ENCODE assay signal across 8 cellular contexts in the genomic region with DNA sequence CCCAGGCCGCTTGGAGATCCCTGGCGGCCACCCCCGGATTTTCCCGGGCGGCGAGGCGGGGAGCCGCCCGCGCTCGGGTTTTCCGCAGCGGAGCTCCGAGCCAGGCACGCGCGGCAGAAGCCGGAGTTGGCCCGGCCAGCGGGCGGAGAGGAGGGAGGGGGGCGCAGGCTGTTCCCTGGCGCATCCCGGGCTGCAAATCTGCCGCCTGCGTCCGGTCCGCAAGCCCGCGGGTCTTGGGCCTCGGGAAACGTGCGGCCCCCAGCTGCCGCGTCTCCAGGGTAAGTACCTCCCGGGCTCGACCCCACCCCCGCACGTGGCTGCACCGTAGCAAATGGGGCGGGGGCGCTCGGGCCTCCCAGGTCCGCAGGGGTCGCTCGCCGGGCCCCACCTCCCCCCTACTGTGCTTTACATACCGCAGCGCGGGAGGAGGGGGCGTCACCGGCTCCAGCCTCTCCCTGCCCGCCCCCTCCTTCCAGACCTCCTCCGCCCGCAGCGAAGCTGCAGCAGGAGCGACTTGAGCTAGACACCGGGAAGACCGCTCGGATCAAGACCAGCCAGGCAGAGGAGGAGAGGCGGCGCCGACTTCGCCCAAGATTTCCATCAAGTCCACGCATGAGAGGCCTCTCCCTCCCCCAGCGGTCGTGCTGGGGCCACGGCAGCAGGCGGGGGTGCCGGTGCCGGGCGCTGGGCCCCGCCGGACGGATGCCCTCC. TPM values are rescaled to one million over a fixed set of nuclear protein-coding genes. Genes with fewer than 3 reads are reported as not detected.
DNase-seq lines count a peak whose midpoint lies in the region; ATAC-seq and TF ChIP-seq lines count a peak whose summit lies in the region.

No MANE protein-coding gene starts in this region.

- H3K4me3 ChIP-seq in lower lobe of right lung (peak overlapping the region; percentile 70), uterus (peak overlapping the region; percentile 73 to 80)

- no peaks in the 10 kb centered on the region for H3K9me3 ChIP-seq in lower lobe of right lung
- H3K9me3 ChIP-seq in uterus, result no peaks in the 10 kb centered on the region

- H3K4me1 Mint-ChIP-seq in dendritic cell treated with granulocyte-macrophage colony-stimulating factor and Interleukin-4, amounts not matched to agents 40 ng/mL and 50 ng/mL, for 4 days (ENCODE audit: low read depth), result peaks cover 15% of the 10 kb centered on the region

- intact Hi-C loops in dendritic cell treated with granulocyte-macrophage colony-stimulating factor and Interleukin-4, amounts not matched to agents 40 ng/mL and 50 ng/mL, for 4 days (cut with micrococcal nuclease), result no loop called here
- intact Hi-C loops in lower lobe of right lung (cut with DNase I), result no loop called here
- intact Hi-C loops in uterus (cut with DNase I; ENCODE audit: low total_unique reads), result loop anchor here (10.0 kb wide), 1 partner anchor 63 kb away; a partner anchor contains a TSS

- peak overlapping the region; percentile 21 for H3K4me3 Mint-ChIP-seq in dendritic cell treated with granulocyte-macrophage colony-stimulating factor and Interleukin-4, amounts not matched to agents 40 ng/mL and 50 ng/mL, for 4 days

- TF ChIP-seq CTCF in lower lobe of right lung (IDR thresholded peaks at IDR 0.05), result no peak
- TF ChIP-seq CTCF in uterus (IDR thresholded peaks at IDR 0.05), result no peak

- H3K36me3 Mint-ChIP-seq in dendritic cell treated with granulocyte-macrophage colony-stimulating factor and Interleukin-4, amounts not matched to agents 40 ng/mL and 50 ng/mL, for 4 days (ENCODE audit: low read depth), result peaks cover 23% of the 10 kb centered on the region

- peak; percentile 15 for DNase-seq in stimulated activated CD4-positive, alpha-beta T cell treated with anti-CD3 and anti-CD28 coated beads, Interleukin-4, amount 100 ng/mL, for 1 hour
- no peak for DNase-seq in stimulated activated CD4-positive, alpha-beta T cell treated with anti-CD3 and anti-CD28 coated beads, Interleukin-4, amount 100 ng/mL, for 24 hours
- DNase-seq in lower lobe of right lung, result peak; percentile 54
- peak; percentile 72 to 76 for DNase-seq in uterus
- no peak for DNase-seq in activated CD4-positive, CD25-positive, alpha-beta regulatory T cell (lab: John Stamatoyannopoulos, UW)

- TF ChIP-seq POLR2A in uterus (IDR thresholded peaks at IDR 0.05), result peak in 1 of 2 donors; percentile 22

- H3K27me3 Mint-ChIP-seq in dendritic cell treated with granulocyte-macrophage colony-stimulating factor and Interleukin-4, amounts not matched to agents 40 ng/mL and 50 ng/mL, for 4 days, result peaks cover 65% of the 10 kb centered on the region

- peak in 1 of 2 donors; percentile 2 for ATAC-seq in lower lobe of right lung
- no peak for ATAC-seq in HG02623 (IDR thresholded peaks at IDR 0.05; ENCODE audit: unreplicated experiment)
- no peak for ATAC-seq in GM18861 (IDR thresholded peaks at IDR 0.05; ENCODE audit: unreplicated experiment)

- no peaks in the 10 kb centered on the region for H3K9me3 Mint-ChIP-seq in dendritic cell treated with granulocyte-macrophage colony-stimulating factor and Interleukin-4, amounts not matched to agents 40 ng/mL and 50 ng/mL, for 4 days

- H3K27ac ChIP-seq in lower lobe of right lung (peak overlapping the region; percentile 91), uterus (peak overlapping the region; percentile 94 to 100)

- H3K36me3 ChIP-seq in lower lobe of right lung (peaks cover 16% of the 10 kb centered on the region), uterus (no peaks in the 10 kb centered on the region)

- no peak overlapping the region for H3K27ac Mint-ChIP-seq in dendritic cell treated with granulocyte-macrophage colony-stimulating factor and Interleukin-4, amounts not matched to agents 40 ng/mL and 50 ng/mL, for 4 days

- H3K4me1 ChIP-seq in lower lobe of right lung (peaks cover 27% of the 10 kb centered on the region), uterus (peaks cover 0 to 12% of the 10 kb centered on the region in 2 donors)

- peaks cover 48% of the 10 kb centered on the region for H3K27me3 ChIP-seq in lower lobe of right lung (ENCODE audit: low read depth)
- no peaks in the 10 kb centered on the region for H3K27me3 ChIP-seq in uterus

RNA-seq across cellular contexts. Expression of a gene that starts 1.6 kb away (rescaled TPM):
- 4.3 TPM for total RNA-seq in lower lobe of right lung
- 10 to 100 TPM; 31.3 to 67.5 (median 41.9) TPM for total RNA-seq in uterus

RNA-seq across cellular contexts. Expression of a gene that starts 59.6 kb away (rescaled TPM):
- total RNA-seq in lower lobe of right lung (73.9 TPM), uterus (100 to 1,000 TPM in 1 of 4 donors, 10 to 100 TPM in 3; 60.0 to 129 (median 69.0) TPM)

Comparison
In these comparisons a context has a peak if more than half of its experiments do, and no peak if none do; other contexts are left out.
1. DNase-seq: peak in stimulated activated CD4-positive, alpha-beta T cell treated with anti-CD3 and anti-CD28 coated beads, Interleukin-4, amount 100 ng/mL, for 1 hour (single experiment), lower lobe of right lung (single experiment) and uterus (2 of 2); none in stimulated activated CD4-positive, alpha-beta T cell treated with anti-CD3 and anti-CD28 coated beads, Interleukin-4, amount 100 ng/mL, for 24 hours (single experiment) and activated CD4-positive, CD25-positive, alpha-beta regulatory T cell (0 of 4).